15 cellular contexts compared by ENCODE assay signal in the genomic region with DNA sequence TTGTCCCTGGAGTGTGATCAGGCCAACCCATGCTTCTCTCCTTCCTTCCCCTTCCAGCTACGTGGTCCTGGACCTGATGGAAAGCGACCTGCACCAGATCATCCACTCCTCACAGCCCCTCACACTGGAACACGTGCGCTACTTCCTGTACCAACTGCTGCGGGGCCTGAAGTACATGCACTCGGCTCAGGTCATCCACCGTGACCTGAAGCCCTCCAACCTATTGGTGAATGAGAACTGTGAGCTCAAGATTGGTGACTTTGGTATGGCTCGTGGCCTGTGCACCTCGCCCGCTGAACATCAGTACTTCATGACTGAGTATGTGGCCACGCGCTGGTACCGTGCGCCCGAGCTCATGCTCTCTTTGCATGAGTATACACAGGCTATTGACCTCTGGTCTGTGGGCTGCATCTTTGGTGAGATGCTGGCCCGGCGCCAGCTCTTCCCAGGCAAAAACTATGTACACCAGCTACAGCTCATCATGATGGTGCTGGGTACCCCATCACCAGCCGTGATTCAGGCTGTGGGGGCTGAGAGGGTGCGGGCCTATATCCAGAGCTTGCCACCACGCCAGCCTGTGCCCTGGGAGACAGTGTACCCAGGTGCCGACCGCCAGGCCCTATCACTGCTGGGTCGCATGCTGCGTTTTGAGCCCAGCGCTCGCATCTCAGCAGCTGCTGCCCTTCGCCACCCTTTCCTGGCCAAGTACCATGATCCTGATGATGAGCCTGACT. TPM values are rescaled to one million over a fixed set of nuclear protein-coding genes. Genes with fewer than 3 reads are reported as not detected.
DNase-seq lines count a peak whose midpoint lies in the region; ATAC-seq and TF ChIP-seq lines count a peak whose summit lies in the region.
"Had no signal": no experiment of that assay in that cellular context is flagged by ENCODE, and none has a peak within 500 bp of the region (broad histone marks: within the 10 kb centered on the region; RNA-seq: fewer than 3 reads in every experiment).

No MANE protein-coding gene starts in this region.

- H3K36me3 ChIP-seq in HEK293 (ENCODE audit: control insufficient read depth in 2 of 2, insufficient read depth in 1 of 2, low read length in 2 of 2) (peaks cover 24 to 64% of the 10 kb centered on the region in 2 experiments), gastroesophageal sphincter (peaks cover 0 to 48% of the 10 kb centered on the region in 2 donors), hepatocyte (replicated peaks; ENCODE audit: insufficient read depth, low read depth) (no peaks in the 10 kb centered on the region), SJCRH30 (peaks cover 50% of the 10 kb centered on the region), prostate gland (peaks cover 8 to 11% of the 10 kb centered on the region in 2 donors)

- no peak for TF ChIP-seq CTCF in AG10803 (conservative IDR thresholded peaks at IDR 0.05; ENCODE audit: low read length)
- no peak for TF ChIP-seq CTCF in HEK293 (tag by site-specific recombination; IDR thresholded peaks at IDR 0.05)
- no peak for TF ChIP-seq CTCF in gastroesophageal sphincter (IDR thresholded peaks at IDR 0.05)
- TF ChIP-seq CTCF in omental fat pad (IDR thresholded peaks at IDR 0.05), result no peak
- no peak for TF ChIP-seq CTCF in hepatocyte (IDR thresholded peaks at IDR 0.05; ENCODE audit: poor library complexity)
- no peak for TF ChIP-seq CTCF in prostate gland (IDR thresholded peaks at IDR 0.05)

- no peaks in the 10 kb centered on the region for H3K9me2 ChIP-seq in hepatocyte (replicated peaks; ENCODE audit: insufficient read depth)

- no peaks in the 10 kb centered on the region for H3K27me3 ChIP-seq in gastroesophageal sphincter
- no peaks in the 10 kb centered on the region for H3K27me3 ChIP-seq in hepatocyte
- H3K27me3 ChIP-seq in SJCRH30, result no peaks in the 10 kb centered on the region
- H3K27me3 ChIP-seq in prostate gland (replicated peaks; ENCODE audit: insufficient read depth), result no peaks in the 10 kb centered on the region
- H3K27me3 ChIP-seq: gastrocnemius medialis, stomach had no signal

- H3K4me3 ChIP-seq in AG10803 (ENCODE audit: low read length) (0 out of 2 replicates have a peak overlapping the region, but pooled peaks have one; percentile 7), HEK293 (ENCODE audit: low read depth, low read length) (no peak overlapping the region), gastroesophageal sphincter (no peak overlapping the region), hepatocyte (no peak overlapping the region), SJCRH30 (no peak overlapping the region), prostate gland (no peak overlapping the region)
- H3K4me3 ChIP-seq: gastrocnemius medialis, lower lobe of right lung, stomach had no signal

- no peak for TF ChIP-seq EP300 in gastroesophageal sphincter (IDR thresholded peaks at IDR 0.05)

- 70 to 81% methylated on average over 3 to 8 of the region's 27 CpGs for WGBS in gastroesophageal sphincter (ENCODE audit: low coverage in 1 of 2), 2 donors
- WGBS in hepatocyte (ENCODE audit: low lambda C conversion rate, missing lambda C conversion rate), result 96% methylated on average over 27 of the region's 27 CpGs
- 90% methylated on average over 27 of the region's 27 CpGs for WGBS in prostate gland

- H4K20me1 ChIP-seq in hepatocyte (ENCODE audit: insufficient read depth, poor library complexity, severe bottlenecking), result no peaks in the 10 kb centered on the region

- intact Hi-C loops in prostate gland (cut with DNase I), result no loop called here

- no peak overlapping the region for H2AFZ ChIP-seq in hepatocyte

- H3K27ac ChIP-seq in HEK293 (ENCODE audit: extremely low read depth, low read depth, low read length), result no peak overlapping the region
- H3K27ac ChIP-seq in gastroesophageal sphincter, result peak overlapping the region in 3 of 4 donors; percentile 44 to 97 (median 96)
- H3K27ac ChIP-seq in hepatocyte, result no peak overlapping the region
- H3K27ac ChIP-seq in SJCRH30, result no peak overlapping the region
- H3K27ac ChIP-seq in prostate gland, result no peak overlapping the region
- H3K27ac ChIP-seq: epithelial cell of prostate, gastrocnemius medialis, lower lobe of right lung had no signal

- POLR2A ChIA-PET in HEK293 (lab: Yijun Ruan, JAX), result no interaction called here

- no peak for ATAC-seq in gastroesophageal sphincter
- ATAC-seq in omental fat pad (ENCODE audit: low FRiP score), result no peak
- ATAC-seq: gastrocnemius medialis; lower lobe of right lung; naive thymus-derived CD8-positive, alpha-beta T cell; Right ventricle myocardium inferior had no signal

- CTCF ChIA-PET in HEK293 (lab: Yijun Ruan, JAX), result interaction anchor here (3.9 kb wide), 1 partner anchor 18 kb away, joined by 33 read pairs; the partner anchor contains the start of gene B9D1

- DNase-seq in AG10803 (ENCODE audit: low read depth) (no peak), omental fat pad (ENCODE audit: low spot score) (peak; percentile 10), hepatocyte (ENCODE audit: low spot score) (no peak), SJCRH30 (no peak), prostate gland (ENCODE audit: low spot score) (no peak)
- DNase-seq: gastrocnemius medialis; lower lobe of right lung; naive thymus-derived CD8-positive, alpha-beta T cell; NCI-H187; stomach had no signal

- TF ChIP-seq POLR2A in gastroesophageal sphincter (IDR thresholded peaks at IDR 0.05), result no peak
- no peak for TF ChIP-seq POLR2A in prostate gland (IDR thresholded peaks at IDR 0.05)

- H3K4me1 ChIP-seq in HEK293 (ENCODE audit: control insufficient read depth, insufficient read depth, low read length) (peaks cover 10% of the 10 kb centered on the region), gastroesophageal sphincter (peaks cover 0 to 87% (median 41%) of the 10 kb centered on the region in 3 donors), hepatocyte (ENCODE audit: insufficient read depth) (peaks cover 23% of the 10 kb centered on the region), SJCRH30 (peaks cover 33% of the 10 kb centered on the region), prostate gland (replicated peaks) (peaks cover 12% of the 10 kb centered on the region)

- H3K9me3 ChIP-seq in HEK293 (ENCODE audit: control insufficient read depth, insufficient read depth, low read depth, low read length), result no peaks in the 10 kb centered on the region
- H3K9me3 ChIP-seq in gastroesophageal sphincter, result no peaks in the 10 kb centered on the region
- no peaks in the 10 kb centered on the region for H3K9me3 ChIP-seq in hepatocyte (ENCODE audit: low read depth)
- H3K9me3 ChIP-seq in SJCRH30 (replicated peaks), result no peaks in the 10 kb centered on the region
- no peaks in the 10 kb centered on the region for H3K9me3 ChIP-seq in prostate gland
- H3K9me3 ChIP-seq: gastrocnemius medialis, lower lobe of right lung, stomach had no signal

- H3K4me2 ChIP-seq in hepatocyte, result no peak overlapping the region

- peaks cover 37% of the 10 kb centered on the region for H3K79me2 ChIP-seq in hepatocyte

TF ChIP-seq in HEK293, 187 proteins besides CTCF, POLR2A, EP300 and RAD21 (continues in another document):
- TF ChIP-seq KLF10 (tag by site-specific recombination; IDR thresholded peaks at IDR 0.05) (no peak), ELK4 (IDR thresholded peaks at IDR 0.05; ENCODE audit: borderline replicate concordance, low read depth, low read length) (no peak), ZNF362 (tag by site-specific recombination; IDR thresholded peaks at IDR 0.05) (no peak)

RNA-seq across cellular contexts. Expression of gene MAPK7, which starts 2.4 kb away (rescaled TPM):
- total RNA-seq in gastroesophageal sphincter (10 to 100 TPM; 11.7 to 43.0 (median 28.0) TPM), omental fat pad (10 to 100 TPM; 12.9 to 25.2 (median 21.9) TPM), hepatocyte (19.9 and 26.1 TPM in 2 replicates), prostate gland (10 to 100 TPM; 22.3 to 43.1 TPM)
- 36.9 and 49.0 TPM in 2 replicates for polyA plus RNA-seq in hepatocyte
- total RNA-seq in SJCRH30 (2014; rRNA removed; shearing (Covaris generic)), result 38.3 and 43.1 TPM in 2 replicates

RNA-seq across cellular contexts. Expression of gene MFAP4, which starts 6.3 kb away (rescaled TPM):
- 100 to 1,000 TPM in 3 of 4 donors, 10 to 100 TPM in 1; 89.3 to 282 (median 165) TPM for total RNA-seq in gastroesophageal sphincter
- total RNA-seq in omental fat pad, result 100 to 1,000 TPM in 2 of 4 donors, 10 to 100 TPM in 2; 79.0 to 170 (median 111) TPM
- 360 and 362 TPM in 2 replicates for total RNA-seq in hepatocyte
- polyA plus RNA-seq in hepatocyte, result 739 and 801 TPM in 2 replicates
- 79.6 and 82.5 TPM in 2 replicates for total RNA-seq in SJCRH30 (2014; rRNA removed; shearing (Covaris generic))
- total RNA-seq in prostate gland, result 100 to 1,000 TPM in 1 of 2 donors, 10 to 100 TPM in 1; 56.1 to 146 TPM
- total RNA-seq: naive thymus-derived CD8-positive, alpha-beta T cell; T-helper 1 cell treated with Interleukin-12 subunit alpha and Interleukin-12 subunit beta and Interleukin-4 antibody, amounts not matched to agents 30 ng/mL and 1 ng/mL, for 36 hours had no signal
- polyA plus RNA-seq: naive thymus-derived CD8-positive, alpha-beta T cell had no signal

RNA-seq across cellular contexts. Expression of gene B9D1, which starts 18.2 kb away (rescaled TPM):
- total RNA-seq in gastroesophageal sphincter (10 to 100 TPM; 10.5 to 30.2 (median 16.2) TPM), omental fat pad (10 to 100 TPM in 3 of 4 donors, 1 to 10 TPM in 1; 8.0 to 27.4 (median 18.3) TPM), hepatocyte (19.0 and 29.6 TPM in 2 replicates), prostate gland (10 to 100 TPM; 15.7 to 28.8 TPM)
- 30.8 and 51.3 TPM in 2 replicates for polyA plus RNA-seq in hepatocyte
- 15.2 and 15.3 TPM in 2 replicates for total RNA-seq in SJCRH30 (2014; rRNA removed; shearing (Covaris generic))

RNA-seq across cellular contexts. Expression of gene RNF112, which starts 30.3 kb away (rescaled TPM):
- 1 to 10 TPM; 1.4 to 7.6 (median 2.6) TPM for total RNA-seq in gastroesophageal sphincter
- total RNA-seq in omental fat pad, result 1 to 10 TPM in 3 of 4 donors, under 1 TPM in 1; 0.44 to 3.0 (median 1.7) TPM
- 5.4 and 7.8 TPM in 2 replicates for total RNA-seq in hepatocyte
- polyA plus RNA-seq in hepatocyte, result 8.6 and 11.3 TPM in 2 replicates
- 1.2 and 2.4 TPM in 2 replicates for total RNA-seq in SJCRH30 (2014; rRNA removed; shearing (Covaris generic))
- 1 to 10 TPM; 2.3 to 6.6 TPM for total RNA-seq in prostate gland

Comparison
In these comparisons a context has a peak if more than half of its experiments do, and no peak if none do; other contexts are left out.
1. H3K27ac ChIP-seq: peak in gastroesophageal sphincter (3 of 4); none in HEK293 (single experiment), hepatocyte (single experiment), SJCRH30 (single experiment) and prostate gland (0 of 2).